Comparison of ENCODE assay signal across 8 cellular contexts in the genomic region with DNA sequence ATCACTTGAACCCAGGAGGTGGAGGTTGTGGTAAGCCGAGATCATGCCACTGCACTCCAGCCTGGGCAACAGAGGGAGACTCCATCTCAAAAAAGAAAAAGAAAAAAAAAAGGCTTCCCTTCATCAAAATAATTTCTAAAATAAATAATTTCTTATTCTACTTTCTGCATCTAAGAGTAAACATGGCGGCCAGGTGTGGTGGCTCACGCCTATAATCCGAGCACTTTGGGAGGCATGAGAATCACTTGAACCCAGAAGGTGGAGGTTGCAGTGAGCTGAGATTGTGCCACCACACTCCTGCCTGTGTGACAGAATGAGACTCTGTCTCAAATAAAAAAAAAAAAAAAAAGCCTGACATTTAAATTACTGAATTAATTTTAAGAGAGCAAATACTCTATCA. TPM values are rescaled to one million over a fixed set of nuclear protein-coding genes. Genes with fewer than 3 reads are reported as not detected.
DNase-seq lines count a peak whose midpoint lies in the region; ATAC-seq and TF ChIP-seq lines count a peak whose summit lies in the region.
"Not testable (repeated sequence)": the region's sequence is repeated elsewhere in the genome, so short reads cannot be mapped to it uniquely, and the experiment has no call there.

No MANE protein-coding gene starts in this region.

- H3K4me1 ChIP-seq in BLaER1 treated with 17β-estradiol and CSF1 and Interleukin-3, amounts not matched to agents 10 nM and 100 nM, result peaks cover 56 to 76% (median 67%) of the 10 kb centered on the region in 10 experiments
- H3K4me1 ChIP-seq in GM23248 (ENCODE audit: insufficient read depth), result peaks cover 26% of the 10 kb centered on the region
- H3K4me1 ChIP-seq in RWPE2 (ENCODE audit: insufficient read depth, poor library complexity, severe bottlenecking), result peaks cover 22% of the 10 kb centered on the region

- ATAC-seq in RWPE2 (ENCODE audit: low read depth); activated T-cell treated with anti-CD3 and anti-CD28 coated beads, Interleukin-2, amount 50 U/mL, for 4 hours; natural killer cell; stimulated activated naive B cell treated with anti-CD40 and anti-IgM and Interleukin-4, amounts not matched to agents 10 μg/mL and 1 μg/mL and 100 μg/mL, for 72 hours (replicated peaks): not testable (repeated sequence)

- not testable (repeated sequence) for DNase-seq in GM23248; RWPE2 (ENCODE audit: low spot score); activated T-cell treated with anti-CD3 and anti-CD28 coated beads, Interleukin-2, amount 50 U/mL, for 4 hours; fibroblast of pulmonary artery (ENCODE audit: low read depth); natural killer cell; stimulated activated naive B cell treated with anti-CD40 and anti-IgM and Interleukin-4, amounts not matched to agents 10 μg/mL and 1 μg/mL and 100 μg/mL, for 72 hours

- 99% methylated on average over 4 of the region's 4 CpGs for WGBS in GM23248 (ENCODE audit: low coverage in 1 of 2, low lambda C conversion rate in 2 of 2, missing lambda C conversion rate in 2 of 2), 2 experiments

- TF ChIP-seq CTCF in RWPE2 (IDR thresholded peaks at IDR 0.05; ENCODE audit: poor library complexity, severe bottlenecking); brain (conservative IDR thresholded peaks at IDR 0.05); fibroblast of pulmonary artery (IDR thresholded peaks at IDR 0.05; ENCODE audit: low read length, missing control alignments); natural killer cell (IDR thresholded peaks at IDR 0.05): not testable (repeated sequence)

- H3K36me3 ChIP-seq in BLaER1 treated with 17β-estradiol and CSF1 and Interleukin-3, amounts not matched to agents 10 nM and 100 nM, result peaks cover 2 to 19% (median 8%) of the 10 kb centered on the region in 11 experiments
- not testable (repeated sequence) for H3K36me3 ChIP-seq in GM23248 (ENCODE audit: low read depth)
- H3K36me3 ChIP-seq in RWPE2 (ENCODE audit: low read depth), result peaks cover 72% of the 10 kb centered on the region

- H3K9ac ChIP-seq in BLaER1 treated with 17β-estradiol and CSF1 and Interleukin-3, amounts not matched to agents 10 nM and 100 nM, result peak overlapping the region in 3 of 11 experiments; percentile 25 to 100 (median 100); a peak in 3 of 22 replicates
- peak overlapping the region; percentile 97; the same call in 1 of the 2 replicates for H3K9ac ChIP-seq in GM23248

- intact Hi-C loops in natural killer cell (cut with micrococcal nuclease), result not testable (repeated sequence)

- in situ Hi-C loops in GM23248 (cut with MboI), result not testable (repeated sequence)

- H3K27ac Mint-ChIP-seq in brain (peak overlapping the region in 4 of 5 experiments; percentile 49 to 100 (median 82)), natural killer cell (peak overlapping the region; percentile 98 to 99)
- H3K27ac Mint-ChIP-seq in stimulated activated naive B cell treated with anti-CD40 and anti-IgM and Interleukin-4, amounts not matched to agents 10 μg/mL and 1 μg/mL and 100 μg/mL, for 72 hours, result peak overlapping the region; percentile 37

- peak overlapping the region; percentile 78 to 97 (median 86) for H3K4me2 ChIP-seq in BLaER1 treated with 17β-estradiol and CSF1 and Interleukin-3, amounts not matched to agents 10 nM and 100 nM
- peak overlapping the region; percentile 90 for H3K4me2 ChIP-seq in GM23248 (ENCODE audit: unreplicated experiment)

- H3K36me3 Mint-ChIP-seq in activated T-cell treated with anti-CD3 and anti-CD28 coated beads, Interleukin-2, amount 50 U/mL, for 4 hours (ENCODE audit: insufficient read depth), result peaks cover 29% of the 10 kb centered on the region
- H3K36me3 Mint-ChIP-seq in brain, result peaks cover 18% of the 10 kb centered on the region
- H3K36me3 Mint-ChIP-seq in natural killer cell, result not testable (repeated sequence)
- peaks cover 28 to 35% of the 10 kb centered on the region in 2 donors for H3K36me3 Mint-ChIP-seq in stimulated activated naive B cell treated with anti-CD40 and anti-IgM and Interleukin-4, amounts not matched to agents 10 μg/mL and 1 μg/mL and 100 μg/mL, for 72 hours

- peaks cover 79% of the 10 kb centered on the region for H3K79me2 ChIP-seq in GM23248 (ENCODE audit: insufficient read depth)

- not testable (repeated sequence) for H3K9me3 ChIP-seq in BLaER1 treated with 17β-estradiol and CSF1 and Interleukin-3, amounts not matched to agents 10 nM and 100 nM (replicated peaks in 1 of 11); GM23248 (ENCODE audit: low read depth); RWPE2 (ENCODE audit: severe bottlenecking)

- not testable (repeated sequence) for H2AFZ ChIP-seq in GM23248

- H3K4me3 ChIP-seq in BLaER1 treated with 17β-estradiol and CSF1 and Interleukin-3, amounts not matched to agents 10 nM and 100 nM, result peak overlapping the region in 7 of 10 experiments; percentile 85 to 95 (median 90); a peak in 7 of 20 replicates
- peak overlapping the region; percentile 79 for H3K4me3 ChIP-seq in GM23248
- peak overlapping the region; percentile 95 for H3K4me3 ChIP-seq in RWPE2 (ENCODE audit: severe bottlenecking)
- H3K4me3 ChIP-seq in fibroblast of pulmonary artery (replicated peaks; ENCODE audit: low read depth, low read length), result peak overlapping the region; percentile 96

- peaks cover 47 to 75% (median 68%) of the 10 kb centered on the region in 11 experiments; a peak in 20 of 22 replicates for H4K20me1 ChIP-seq in BLaER1 treated with 17β-estradiol and CSF1 and Interleukin-3, amounts not matched to agents 10 nM and 100 nM
- not testable (repeated sequence) for H4K20me1 ChIP-seq in GM23248 (ENCODE audit: insufficient read depth)

- not testable (repeated sequence) for H3K9me3 Mint-ChIP-seq in activated T-cell treated with anti-CD3 and anti-CD28 coated beads, Interleukin-2, amount 50 U/mL, for 4 hours; brain; natural killer cell; stimulated activated naive B cell treated with anti-CD40 and anti-IgM and Interleukin-4, amounts not matched to agents 10 μg/mL and 1 μg/mL and 100 μg/mL, for 72 hours

- H3K4me3 Mint-ChIP-seq in activated T-cell treated with anti-CD3 and anti-CD28 coated beads, Interleukin-2, amount 50 U/mL, for 4 hours, result peak overlapping the region; percentile 96
- H3K4me3 Mint-ChIP-seq in brain (peak overlapping the region; percentile 95 to 99 (median 98)), natural killer cell (peak overlapping the region; percentile 83)
- H3K4me3 Mint-ChIP-seq in stimulated activated naive B cell treated with anti-CD40 and anti-IgM and Interleukin-4, amounts not matched to agents 10 μg/mL and 1 μg/mL and 100 μg/mL, for 72 hours, result peak overlapping the region; percentile 55 to 76

- not testable (repeated sequence) for H3K27me3 Mint-ChIP-seq in activated T-cell treated with anti-CD3 and anti-CD28 coated beads, Interleukin-2, amount 50 U/mL, for 4 hours (ENCODE audit: low read depth); natural killer cell (ENCODE audit: low read depth in 2 of 2); stimulated activated naive B cell treated with anti-CD40 and anti-IgM and Interleukin-4, amounts not matched to agents 10 μg/mL and 1 μg/mL and 100 μg/mL, for 72 hours
- peaks cover 11% of the 10 kb centered on the region for H3K27me3 Mint-ChIP-seq in brain

- not testable (repeated sequence) for H3K27me3 ChIP-seq in BLaER1 treated with 17β-estradiol and CSF1 and Interleukin-3, amounts not matched to agents 10 nM and 100 nM; GM23248 (replicated peaks; ENCODE audit: insufficient read depth); RWPE2 (ENCODE audit: insufficient read depth, poor library complexity, severe bottlenecking)

- not testable (repeated sequence) for H3K9me2 ChIP-seq in GM23248 (ENCODE audit: insufficient read depth)

- H3K4me1 Mint-ChIP-seq in activated T-cell treated with anti-CD3 and anti-CD28 coated beads, Interleukin-2, amount 50 U/mL, for 4 hours (ENCODE audit: low read depth), result peaks cover 61% of the 10 kb centered on the region
- peaks cover 70% of the 10 kb centered on the region for H3K4me1 Mint-ChIP-seq in brain
- H3K4me1 Mint-ChIP-seq in natural killer cell, result peaks cover 64 to 70% of the 10 kb centered on the region in 2 donors
- peaks cover 30 to 59% of the 10 kb centered on the region in 2 donors for H3K4me1 Mint-ChIP-seq in stimulated activated naive B cell treated with anti-CD40 and anti-IgM and Interleukin-4, amounts not matched to agents 10 μg/mL and 1 μg/mL and 100 μg/mL, for 72 hours

- peaks cover 33% of the 10 kb centered on the region for H3F3A ChIP-seq in GM23248 (ENCODE audit: insufficient read depth)

- peak overlapping the region in 1 of 11 experiments; percentile 100; a peak in 2 of 22 replicates for H3K27ac ChIP-seq in BLaER1 treated with 17β-estradiol and CSF1 and Interleukin-3, amounts not matched to agents 10 nM and 100 nM
- not testable (repeated sequence) for H3K27ac ChIP-seq in GM23248
- peak overlapping the region; percentile 9 for H3K27ac ChIP-seq in RWPE2 (ENCODE audit: poor library complexity, severe bottlenecking)

RNA-seq across cellular contexts. Expression of a gene that starts 3.3 kb away (rescaled TPM):
- total RNA-seq in GM23248 (2014; rRNA removed; shearing (Covaris generic)), result 20.9 and 29.7 TPM in 2 replicates
- polyA plus RNA-seq in GM23248 (2016; fragmentation: Nextera tagmentation; extraction: Ambion mirVana) (21.4 and 24.5 TPM in 2 replicates), brain (ENCODE audit: insufficient read depth, low read depth, low replicate concordance) (4.5 TPM)
- 10 to 100 TPM; 21.4 to 26.3 (median 24.4) TPM for total RNA-seq in activated T-cell treated with anti-CD3 and anti-CD28 coated beads, Interleukin-2, amount 50 U/mL, for 4 hours
- total RNA-seq in natural killer cell, result 100 to 1,000 TPM; 121 to 134 (median 124) TPM

Comparison
In these comparisons a context has a peak if more than half of its experiments do, and no peak if none do; other contexts are left out.
1. H3K27ac Mint-ChIP-seq: peak in every context shown above with its lines; median percentile 98 in natural killer cell; 82 in brain; 37 in stimulated activated naive B cell treated with anti-CD40 and anti-IgM and Interleukin-4, amounts not matched to agents 10 μg/mL and 1 μg/mL and 100 μg/mL, for 72 hours.